In the genomic region with DNA sequence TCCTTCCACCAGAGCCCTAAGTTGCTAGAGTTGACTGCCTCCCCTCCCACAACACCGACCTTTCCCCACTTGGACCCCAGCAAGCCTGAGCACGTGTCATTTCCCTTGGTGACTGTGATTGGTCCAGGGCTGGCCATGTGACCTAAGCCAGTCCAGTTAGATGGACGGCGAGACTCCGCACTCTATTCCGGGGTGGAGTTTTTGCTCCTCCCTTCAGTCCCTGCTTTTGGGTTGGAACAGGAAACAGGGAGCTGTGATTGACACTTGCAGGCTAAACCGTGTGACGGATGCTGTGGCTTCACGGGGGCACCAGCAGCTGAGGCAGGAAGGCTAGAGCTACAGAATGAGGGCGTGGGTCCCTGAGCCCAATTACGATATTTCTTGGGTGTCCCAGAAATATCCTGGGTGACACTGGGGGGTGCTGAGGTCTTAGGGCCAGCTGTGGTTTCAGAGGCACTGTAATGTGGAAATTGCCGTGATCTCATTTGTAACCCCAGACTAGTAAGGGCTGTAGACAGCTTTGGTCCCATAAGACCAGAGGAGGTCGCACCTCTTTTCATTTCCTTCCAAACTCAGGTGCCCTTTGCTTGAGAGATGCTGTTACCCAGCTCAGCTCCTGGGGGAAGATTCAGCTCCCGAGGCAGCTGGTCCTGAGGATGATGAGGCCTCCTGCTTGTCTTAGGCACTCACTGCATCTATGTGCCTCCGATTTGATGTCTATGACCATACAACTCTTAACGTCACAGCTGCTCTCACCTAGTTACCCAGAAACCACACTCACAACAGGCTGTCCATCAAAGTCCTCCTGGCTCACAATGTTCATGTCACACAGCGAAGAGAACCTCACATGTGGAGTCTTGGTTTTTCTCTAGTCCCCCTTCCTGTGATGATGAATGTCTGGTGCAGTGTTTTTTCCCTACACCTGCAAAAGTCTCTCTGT, we compare ENCODE assay signal across 2 cellular contexts.
A peak's percentile ranks its signal among the peaks of the same experiment; 100 is the strongest.
TF ChIP-seq lines count a peak whose summit lies in the region.

No MANE protein-coding gene starts in this region.

TF ChIP-seq in GM23338, 12 proteins besides CTCF, POLR2A, EP300 and RAD21 (continues in another document):
- TF ChIP-seq EZH2 (IDR thresholded peaks at IDR 0.05; ENCODE audit: low read depth, unreplicated experiment) (no peak), NANOG (IDR thresholded peaks at IDR 0.05; ENCODE audit: borderline replicate concordance) (no peak), ZNF462 (CRISPR knock-in tag; IDR thresholded peaks at IDR 0.05) (no peak), STAT1 (IDR thresholded peaks at IDR 0.05; ENCODE audit: unreplicated experiment) (no peak), ZNF331 (CRISPR knock-in tag; IDR thresholded peaks at IDR 0.05; ENCODE audit: low read depth) (no peak), EZH2phosphoT487 (IDR thresholded peaks at IDR 0.05; ENCODE audit: unreplicated experiment) (no peak), REST (IDR thresholded peaks at IDR 0.05; ENCODE audit: unreplicated experiment) (no peak), POLR2AphosphoS5 (IDR thresholded peaks at IDR 0.05; ENCODE audit: low read depth) (no peak), CREB1 (CRISPR knock-in tag; IDR thresholded peaks at IDR 0.05; ENCODE audit: low read depth) (no peak), JUNB (IDR thresholded peaks at IDR 0.05; ENCODE audit: unreplicated experiment) (no peak)

TF ChIP-seq in K562, 482 proteins besides CTCF, POLR2A, EP300 and RAD21 (continues in another document):
- TF ChIP-seq, protein P1, sequence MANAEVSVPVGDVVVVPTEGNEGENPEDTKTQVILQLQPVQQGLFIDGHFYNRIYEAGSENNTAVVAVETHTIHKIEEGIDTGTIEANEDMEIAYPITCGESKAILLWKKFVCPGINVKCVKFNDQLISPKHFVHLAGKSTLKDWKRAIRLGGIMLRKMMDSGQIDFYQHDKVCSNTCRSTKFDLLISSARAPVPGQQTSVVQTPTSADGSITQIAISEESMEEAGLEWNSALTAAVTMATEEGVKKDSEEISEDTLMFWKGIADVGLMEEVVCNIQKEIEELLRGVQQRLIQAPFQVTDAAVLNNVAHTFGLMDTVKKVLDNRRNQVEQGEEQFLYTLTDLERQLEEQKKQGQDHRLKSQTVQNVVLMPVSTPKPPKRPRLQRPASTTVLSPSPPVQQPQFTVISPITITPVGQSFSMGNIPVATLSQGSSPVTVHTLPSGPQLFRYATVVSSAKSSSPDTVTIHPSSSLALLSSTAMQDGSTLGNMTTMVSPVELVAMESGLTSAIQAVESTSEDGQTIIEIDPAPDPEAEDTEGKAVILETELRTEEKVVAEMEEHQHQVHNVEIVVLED (CRISPR knock-in tag; IDR thresholded peaks at IDR 0.05) = no peak
- no peak for TF ChIP-seq ETV6 (IDR thresholded peaks at IDR 0.05; ENCODE audit: borderline replicate concordance in 1 of 2, low read depth in 2 of 2, low read length in 1 of 2)
- TF ChIP-seq ETV6 (CRISPR knock-in tag; IDR thresholded peaks at IDR 0.05; ENCODE audit: borderline replicate concordance) = no peak
- TF ChIP-seq, protein P2, sequence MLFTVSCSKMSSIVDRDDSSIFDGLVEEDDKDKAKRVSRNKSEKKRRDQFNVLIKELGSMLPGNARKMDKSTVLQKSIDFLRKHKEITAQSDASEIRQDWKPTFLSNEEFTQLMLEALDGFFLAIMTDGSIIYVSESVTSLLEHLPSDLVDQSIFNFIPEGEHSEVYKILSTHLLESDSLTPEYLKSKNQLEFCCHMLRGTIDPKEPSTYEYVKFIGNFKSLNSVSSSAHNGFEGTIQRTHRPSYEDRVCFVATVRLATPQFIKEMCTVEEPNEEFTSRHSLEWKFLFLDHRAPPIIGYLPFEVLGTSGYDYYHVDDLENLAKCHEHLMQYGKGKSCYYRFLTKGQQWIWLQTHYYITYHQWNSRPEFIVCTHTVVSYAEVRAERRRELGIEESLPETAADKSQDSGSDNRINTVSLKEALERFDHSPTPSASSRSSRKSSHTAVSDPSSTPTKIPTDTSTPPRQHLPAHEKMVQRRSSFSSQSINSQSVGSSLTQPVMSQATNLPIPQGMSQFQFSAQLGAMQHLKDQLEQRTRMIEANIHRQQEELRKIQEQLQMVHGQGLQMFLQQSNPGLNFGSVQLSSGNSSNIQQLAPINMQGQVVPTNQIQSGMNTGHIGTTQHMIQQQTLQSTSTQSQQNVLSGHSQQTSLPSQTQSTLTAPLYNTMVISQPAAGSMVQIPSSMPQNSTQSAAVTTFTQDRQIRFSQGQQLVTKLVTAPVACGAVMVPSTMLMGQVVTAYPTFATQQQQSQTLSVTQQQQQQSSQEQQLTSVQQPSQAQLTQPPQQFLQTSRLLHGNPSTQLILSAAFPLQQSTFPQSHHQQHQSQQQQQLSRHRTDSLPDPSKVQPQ (CRISPR knock-in tag; IDR thresholded peaks at IDR 0.05; ENCODE audit: borderline replicate concordance) = no peak
- no peak for TF ChIP-seq ZBTB8A (IDR thresholded peaks at IDR 0.05; ENCODE audit: partially characterized antibody)
- TF ChIP-seq PRMT5 (CRISPR knock-in tag; IDR thresholded peaks at IDR 0.05) = no peak
- TF ChIP-seq, protein P3, sequence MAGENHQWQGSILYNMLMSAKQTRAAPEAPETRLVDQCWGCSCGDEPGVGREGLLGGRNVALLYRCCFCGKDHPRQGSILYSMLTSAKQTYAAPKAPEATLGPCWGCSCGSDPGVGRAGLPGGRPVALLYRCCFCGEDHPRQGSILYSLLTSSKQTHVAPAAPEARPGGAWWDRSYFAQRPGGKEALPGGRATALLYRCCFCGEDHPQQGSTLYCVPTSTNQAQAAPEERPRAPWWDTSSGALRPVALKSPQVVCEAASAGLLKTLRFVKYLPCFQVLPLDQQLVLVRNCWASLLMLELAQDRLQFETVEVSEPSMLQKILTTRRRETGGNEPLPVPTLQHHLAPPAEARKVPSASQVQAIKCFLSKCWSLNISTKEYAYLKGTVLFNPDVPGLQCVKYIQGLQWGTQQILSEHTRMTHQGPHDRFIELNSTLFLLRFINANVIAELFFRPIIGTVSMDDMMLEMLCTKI (IDR thresholded peaks at IDR 0.05; ENCODE audit: partially characterized antibody) = no peak
- no peak for TF ChIP-seq SP1 (CRISPR knock-in tag; IDR thresholded peaks at IDR 0.05)
- no peak for TF ChIP-seq CBX3 (IDR thresholded peaks at IDR 0.05; ENCODE audit: borderline replicate concordance in 1 of 2, low read length in 2 of 2)
- no peak for TF ChIP-seq HEY1 (CRISPR knock-in tag; IDR thresholded peaks at IDR 0.05; ENCODE audit: borderline replicate concordance)
- TF ChIP-seq E2F1 (CRISPR knock-in tag; IDR thresholded peaks at IDR 0.05) = no peak
- TF ChIP-seq SMAD4 (CRISPR knock-in tag; conservative IDR thresholded peaks at IDR 0.05) = no peak
- TF ChIP-seq CBFA2T2 (conservative IDR thresholded peaks at IDR 0.05) = peak; percentile 47
- no peak for TF ChIP-seq PHB2 (IDR thresholded peaks at IDR 0.05; ENCODE audit: low read depth)
- no peak for TF ChIP-seq SREBF1 (IDR thresholded peaks at IDR 0.05; ENCODE audit: borderline replicate concordance, low read depth, low read length)
- TF ChIP-seq NFYB (IDR thresholded peaks at IDR 0.05; ENCODE audit: extremely low read depth, insufficient read length) = peak; percentile 46
- no peak for TF ChIP-seq ZFP36 (IDR thresholded peaks at IDR 0.05; ENCODE audit: low read depth, low read length, partially characterized antibody)
- TF ChIP-seq HSF4 (CRISPR knock-in tag; IDR thresholded peaks at IDR 0.05; ENCODE audit: borderline replicate concordance) = no peak
- no peak for TF ChIP-seq MEF2A (IDR thresholded peaks at IDR 0.05; ENCODE audit: control insufficient read depth, low read depth, low read length)
- no peak for TF ChIP-seq STAG1 (CRISPR knock-in tag; IDR thresholded peaks at IDR 0.05; ENCODE audit: borderline replicate concordance)
- TF ChIP-seq BRD9 (IDR thresholded peaks at IDR 0.05; ENCODE audit: low read depth, partially characterized antibody) = no peak
- no peak for TF ChIP-seq ZNF384 (IDR thresholded peaks at IDR 0.05; ENCODE audit: low read depth, low read length)
- TF ChIP-seq CREBBP (IDR thresholded peaks at IDR 0.05; ENCODE audit: low read depth, low read length) = no peak
- TF ChIP-seq SPI1 (IDR thresholded peaks at IDR 0.05; ENCODE audit: borderline replicate concordance, low read depth, low read length) = no peak
- TF ChIP-seq PBX2 (CRISPR knock-in tag; IDR thresholded peaks at IDR 0.05; ENCODE audit: low read depth) = no peak
- peak; percentile 46 for TF ChIP-seq PBX2 (tag; conservative IDR thresholded peaks at IDR 0.05; ENCODE audit: low read depth)
- peak; percentile 94 for TF ChIP-seq PKNOX1 (IDR thresholded peaks at IDR 0.05)
- TF ChIP-seq ZFP30 (CRISPR knock-in tag; IDR thresholded peaks at IDR 0.05; ENCODE audit: borderline replicate concordance) = no peak
- TF ChIP-seq ATF4 (CRISPR knock-in tag; IDR thresholded peaks at IDR 0.05) = no peak
- no peak for TF ChIP-seq ZNF197 (CRISPR knock-in tag; IDR thresholded peaks at IDR 0.05; ENCODE audit: low read depth)
- no peak for TF ChIP-seq HIVEP1 (CRISPR knock-in tag; IDR thresholded peaks at IDR 0.05)
- no peak for TF ChIP-seq ELF1 (tag; IDR thresholded peaks at IDR 0.05)
- TF ChIP-seq ZHX1 (conservative IDR thresholded peaks at IDR 0.05; ENCODE audit: low read length) = no peak
- no peak for TF ChIP-seq NFIC (IDR thresholded peaks at IDR 0.05)
- TF ChIP-seq ZNF146 (CRISPR knock-in tag; IDR thresholded peaks at IDR 0.05; ENCODE audit: unreplicated experiment) = no peak
- TF ChIP-seq, protein P4, sequence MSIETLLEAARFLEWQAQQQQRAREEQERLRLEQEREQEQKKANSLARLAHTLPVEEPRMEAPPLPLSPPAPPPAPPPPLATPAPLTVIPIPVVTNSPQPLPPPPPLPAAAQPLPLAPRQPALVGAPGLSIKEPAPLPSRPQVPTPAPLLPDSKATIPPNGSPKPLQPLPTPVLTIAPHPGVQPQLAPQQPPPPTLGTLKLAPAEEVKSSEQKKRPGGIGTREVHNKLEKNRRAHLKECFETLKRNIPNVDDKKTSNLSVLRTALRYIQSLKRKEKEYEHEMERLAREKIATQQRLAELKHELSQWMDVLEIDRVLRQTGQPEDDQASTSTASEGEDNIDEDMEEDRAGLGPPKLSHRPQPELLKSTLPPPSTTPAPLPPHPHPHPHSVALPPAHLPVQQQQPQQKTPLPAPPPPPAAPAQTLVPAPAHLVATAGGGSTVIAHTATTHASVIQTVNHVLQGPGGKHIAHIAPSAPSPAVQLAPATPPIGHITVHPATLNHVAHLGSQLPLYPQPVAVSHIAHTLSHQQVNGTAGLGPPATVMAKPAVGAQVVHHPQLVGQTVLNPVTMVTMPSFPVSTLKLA (conservative IDR thresholded peaks at IDR 0.05) = 0 out of 4 replicates have a peak, but pooled peaks of 1 of the 2 experiments have one; percentile 25
